16 cellular contexts compared by ENCODE assay signal in genomic region chr3:47628426-47628825, GRCh38. TPM values are rescaled to one million over a fixed set of nuclear protein-coding genes. Genes with fewer than 3 reads are reported as not detected.
"Had no signal": no experiment of that assay in that cellular context is flagged by ENCODE, and none has a peak within 500 bp of the region (broad histone marks: within the 10 kb centered on the region; RNA-seq: fewer than 3 reads in every experiment).

No MANE protein-coding gene starts in this region.

- H3K9me3 ChIP-seq: esophagus squamous epithelium, heart right ventricle, prostate gland, right atrium auricular region, stomach, upper lobe of left lung had no signal

- DNase-seq: activated CD4-positive, alpha-beta T cell treated with anti-CD3 and anti-CD28 coated beads, Interleukin-2, amount 50 U/mL, for 4 hours; effector CD8-positive, alpha-beta T cell; esophagus squamous epithelium; heart right ventricle; immature natural killer cell; kidney glomerular epithelial cell; stimulated activated CD4-positive, alpha-beta T cell treated with anti-CD3 and anti-CD28 coated beads, Interleukin-12 subunit alpha, Interleukin-12 subunit beta, amount 100 ng/mL, for 4 hours; stimulated activated CD4-positive, alpha-beta T cell treated with anti-CD3 and anti-CD28 coated beads, Interleukin-1b, Interleukin-23, amount 100 ng/mL, for 48 hours; stomach; T-helper 2 cell had no signal

- H3K27me3 Mint-ChIP-seq: activated naive CD8-positive, alpha-beta T cell; dendritic cell treated with granulocyte-macrophage colony-stimulating factor and Interleukin-4, amounts not matched to agents 40 ng/mL and 50 ng/mL, for 4 days had no signal

- H3K4me3 ChIP-seq: esophagus squamous epithelium, heart right ventricle, prostate gland, right atrium auricular region, stomach, upper lobe of left lung had no signal

- H3K36me3 ChIP-seq: prostate gland had no signal

- H3K27ac ChIP-seq: esophagus squamous epithelium, heart right ventricle, prostate gland, right atrium auricular region, stomach, upper lobe of left lung, VCaP had no signal

- H3K4me1 ChIP-seq: esophagus squamous epithelium, heart right ventricle, prostate gland, right atrium auricular region, stomach, upper lobe of left lung had no signal

- H3K4me1 Mint-ChIP-seq: immature natural killer cell had no signal

- H3K27me3 ChIP-seq: esophagus squamous epithelium, heart right ventricle, right atrium auricular region, stomach, upper lobe of left lung had no signal

- H3K4me3 Mint-ChIP-seq: activated naive CD8-positive, alpha-beta T cell; dendritic cell treated with granulocyte-macrophage colony-stimulating factor and Interleukin-4, amounts not matched to agents 40 ng/mL and 50 ng/mL, for 4 days; immature natural killer cell had no signal

- H3K9me3 Mint-ChIP-seq: dendritic cell treated with granulocyte-macrophage colony-stimulating factor and Interleukin-4, amounts not matched to agents 40 ng/mL and 50 ng/mL, for 4 days; immature natural killer cell had no signal

- ATAC-seq: heart right ventricle had no signal

- H3K27ac Mint-ChIP-seq: activated naive CD8-positive, alpha-beta T cell; dendritic cell treated with granulocyte-macrophage colony-stimulating factor and Interleukin-4, amounts not matched to agents 40 ng/mL and 50 ng/mL, for 4 days had no signal

RNA-seq across cellular contexts. Expression of gene CSPG5, which starts 49.8 kb away (rescaled TPM):
- polyA plus RNA-seq: immature natural killer cell had no signal
